13 cellular contexts compared by ENCODE assay signal in the genomic region with DNA sequence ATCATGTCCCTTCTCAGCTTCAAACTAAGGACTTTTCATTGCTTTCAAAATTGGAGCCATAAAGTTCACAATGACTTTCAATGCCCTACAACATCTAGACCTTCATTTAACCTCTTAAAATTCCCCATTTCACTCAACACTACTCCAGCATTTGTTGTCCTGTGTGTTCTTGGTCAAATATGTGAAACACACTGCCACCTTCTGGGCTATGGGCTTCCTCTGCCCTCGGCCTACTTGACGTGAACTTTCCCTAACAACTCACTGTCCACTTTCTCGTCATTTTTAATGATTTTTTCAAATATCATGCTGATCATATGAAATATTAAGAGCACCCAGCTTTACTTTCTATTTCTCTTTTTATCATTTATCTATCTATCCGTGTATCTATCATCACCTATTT.
DNase-seq lines count a peak whose midpoint lies in the region; ATAC-seq and TF ChIP-seq lines count a peak whose summit lies in the region.
"Had no signal": no experiment of that assay in that cellular context is flagged by ENCODE, and none has a peak within 500 bp of the region (broad histone marks: within the 10 kb centered on the region; RNA-seq: fewer than 3 reads in every experiment).

No MANE protein-coding gene starts in this region.

- intact Hi-C loops in OCI-LY7 (cut with micrococcal nuclease; ENCODE audit: unreplicated experiment) = no loop called here
- intact Hi-C loops in activated CD4-positive, alpha-beta T cell treated with anti-CD3 and anti-CD28 coated beads for 36 hours (cut with DNase I, micrococcal nuclease) = no loop called here
- intact Hi-C loops in activated CD4-positive, alpha-beta memory T cell treated with anti-CD3 and anti-CD28 coated beads for 36 hours (cut with micrococcal nuclease) = no loop called here

- H3K27me3 Mint-ChIP-seq in activated CD4-positive, alpha-beta T cell treated with anti-CD3 and anti-CD28 coated beads for 36 hours = no peaks in the 10 kb centered on the region
- no peaks in the 10 kb centered on the region for H3K27me3 Mint-ChIP-seq in activated CD4-positive, alpha-beta memory T cell treated with anti-CD3 and anti-CD28 coated beads for 36 hours
- H3K27me3 Mint-ChIP-seq: dendritic cell treated with granulocyte-macrophage colony-stimulating factor and Interleukin-4, amounts not matched to agents 40 ng/mL and 50 ng/mL, for 4 days had no signal

- no TSS peak for BruUV-seq in OCI-LY7 (replicated peaks; lab: Mats Ljungman, UMichigan)

- no peaks in the 10 kb centered on the region for H3K9me2 ChIP-seq in OCI-LY7 (ENCODE audit: insufficient read depth, low read length)

- TF ChIP-seq CTCF in 22Rv1 (IDR thresholded peaks at IDR 0.05) = peak; percentile 75
- peak; percentile 31; the same call in 1 of the 2 replicates for TF ChIP-seq CTCF in OCI-LY7 (conservative IDR thresholded peaks at IDR 0.05; ENCODE audit: low read length)

- H4K20me1 ChIP-seq in OCI-LY7 (ENCODE audit: insufficient read depth, low read length) = no peaks in the 10 kb centered on the region
- H4K20me1 ChIP-seq: BLaER1 treated with 17β-estradiol and CSF1 and Interleukin-3, amounts not matched to agents 10 nM and 100 nM had no signal

- ATAC-seq in activated CD4-positive, alpha-beta T cell treated with anti-CD3 and anti-CD28 coated beads for 36 hours = no peak
- ATAC-seq: heart right ventricle had no signal

- no peaks in the 10 kb centered on the region for H3K36me3 ChIP-seq in OCI-LY7 (ENCODE audit: insufficient read depth, low read length)
- H3K36me3 ChIP-seq: BLaER1 treated with 17β-estradiol and CSF1 and Interleukin-3, amounts not matched to agents 10 nM and 100 nM; heart right ventricle had no signal

- POLR2A ChIA-PET in OCI-LY7 (lab: Charles Lee) = interaction anchor here (2.4 kb wide), 1 partner anchor 10 kb away, joined by 10 read pairs; no protein-coding TSS in a partner anchor
- POLR2A ChIA-PET in activated CD4-positive, alpha-beta T cell treated with anti-CD3 and anti-CD28 coated beads for 36 hours (lab: Charles Lee) = no interaction called here
- POLR2A ChIA-PET in activated CD4-positive, alpha-beta memory T cell treated with anti-CD3 and anti-CD28 coated beads for 36 hours (lab: Charles Lee) = no interaction called here

- H3K9me3 ChIP-seq in OCI-LY7 (ENCODE audit: low read length) = peaks cover 12% of the 10 kb centered on the region; the same call in 1 of the 2 replicates

- CTCF ChIA-PET in OCI-LY7 (lab: Charles Lee; ENCODE audit: unreplicated experiment) = no interaction called here
- CTCF ChIA-PET in activated CD4-positive, alpha-beta T cell treated with anti-CD3 and anti-CD28 coated beads for 36 hours (lab: Charles Lee) = no interaction called here
- CTCF ChIA-PET in activated CD4-positive, alpha-beta memory T cell treated with anti-CD3 and anti-CD28 coated beads for 36 hours (lab: Charles Lee) = no interaction called here

- no peak overlapping the region for H3K4me3 Mint-ChIP-seq in activated CD4-positive, alpha-beta T cell treated with anti-CD3 and anti-CD28 coated beads for 36 hours
- H3K4me3 Mint-ChIP-seq in activated CD4-positive, alpha-beta memory T cell treated with anti-CD3 and anti-CD28 coated beads for 36 hours = no peak overlapping the region
- H3K4me3 Mint-ChIP-seq: dendritic cell treated with granulocyte-macrophage colony-stimulating factor and Interleukin-4, amounts not matched to agents 40 ng/mL and 50 ng/mL, for 4 days had no signal

- H3K4me3 ChIP-seq in OCI-LY7 (ENCODE audit: low read depth, low read length, poor library complexity, severe bottlenecking) = no peak overlapping the region
- H3K4me3 ChIP-seq: BLaER1 treated with 17β-estradiol and CSF1 and Interleukin-3, amounts not matched to agents 10 nM and 100 nM; heart right ventricle had no signal

- DNase-seq in HT-29 (ENCODE audit: low spot score) (peak; percentile 12), OCI-LY7 (ENCODE audit: low spot score) (no peak), globus pallidus (ENCODE audit: low spot score) (peak; percentile 27), activated gamma-delta T cell (lab: John Stamatoyannopoulos, UW) (no peak), middle frontal gyrus (ENCODE audit: extremely low spot score, low spot score) (no peak)
- DNase-seq in activated CD4-positive, alpha-beta T cell treated with anti-CD3 and anti-CD28 coated beads for 36 hours = no peak
- DNase-seq in activated CD4-positive, alpha-beta memory T cell treated with anti-CD3 and anti-CD28 coated beads for 36 hours = no peak
- DNase-seq: activated gamma-delta T cell treated with Interleukin-2 at 50 U/mL for 16 hours, heart right ventricle, NCI-H1436 had no signal

- no peak overlapping the region for H3K27ac Mint-ChIP-seq in activated CD4-positive, alpha-beta T cell treated with anti-CD3 and anti-CD28 coated beads for 36 hours
- no peak overlapping the region for H3K27ac Mint-ChIP-seq in activated CD4-positive, alpha-beta memory T cell treated with anti-CD3 and anti-CD28 coated beads for 36 hours
- H3K27ac Mint-ChIP-seq: dendritic cell treated with granulocyte-macrophage colony-stimulating factor and Interleukin-4, amounts not matched to agents 40 ng/mL and 50 ng/mL, for 4 days had no signal

- H2AFZ ChIP-seq in OCI-LY7 (ENCODE audit: low read length) = no peak overlapping the region

- H3K4me2 ChIP-seq in OCI-LY7 (ENCODE audit: low read length) = no peak overlapping the region

- H3K27ac ChIP-seq in 22Rv1 = no peak overlapping the region
- no peak overlapping the region for H3K27ac ChIP-seq in OCI-LY7 (ENCODE audit: low read depth, low read length, poor library complexity, severe bottlenecking)
- H3K27ac ChIP-seq: BLaER1 treated with 17β-estradiol and CSF1 and Interleukin-3, amounts not matched to agents 10 nM and 100 nM; heart right ventricle had no signal

- no peaks in the 10 kb centered on the region for H3K36me3 Mint-ChIP-seq in activated CD4-positive, alpha-beta T cell treated with anti-CD3 and anti-CD28 coated beads for 36 hours (ENCODE audit: low read depth)
- H3K36me3 Mint-ChIP-seq in activated CD4-positive, alpha-beta memory T cell treated with anti-CD3 and anti-CD28 coated beads for 36 hours = no peaks in the 10 kb centered on the region

- no peaks in the 10 kb centered on the region for H3K79me2 ChIP-seq in OCI-LY7 (ENCODE audit: insufficient read depth, low read depth, low read length)

- no peaks in the 10 kb centered on the region for H3K4me1 Mint-ChIP-seq in activated CD4-positive, alpha-beta T cell treated with anti-CD3 and anti-CD28 coated beads for 36 hours
- H3K4me1 Mint-ChIP-seq in activated CD4-positive, alpha-beta memory T cell treated with anti-CD3 and anti-CD28 coated beads for 36 hours (ENCODE audit: low read depth) = no peaks in the 10 kb centered on the region

- H3K4me1 ChIP-seq in OCI-LY7 (ENCODE audit: insufficient read depth, low read length, poor library complexity, severe bottlenecking) = no peaks in the 10 kb centered on the region
- H3K4me1 ChIP-seq: heart right ventricle had no signal

- H3K9me3 Mint-ChIP-seq in activated CD4-positive, alpha-beta T cell treated with anti-CD3 and anti-CD28 coated beads for 36 hours (ENCODE audit: low read depth) = peaks cover 3% of the 10 kb centered on the region
- H3K9me3 Mint-ChIP-seq in activated CD4-positive, alpha-beta memory T cell treated with anti-CD3 and anti-CD28 coated beads for 36 hours = no peaks in the 10 kb centered on the region

Comparison
In these comparisons a context has a peak if more than half of its experiments do, and no peak if none do; other contexts are left out.
1. DNase-seq: peak in HT-29 (single experiment) and globus pallidus (single experiment); none in OCI-LY7 (single experiment), activated gamma-delta T cell (single experiment), activated CD4-positive, alpha-beta T cell treated with anti-CD3 and anti-CD28 coated beads for 36 hours (single experiment), activated CD4-positive, alpha-beta memory T cell treated with anti-CD3 and anti-CD28 coated beads for 36 hours (single experiment) and middle frontal gyrus (single experiment).